ENCODE assay signal across 8 cellular contexts in genomic region chr14:55051165-55051425, GRCh38. TPM values are rescaled to one million over a fixed set of nuclear protein-coding genes. Genes with fewer than 3 reads are reported as not detected.
A peak's percentile ranks its signal among the peaks of the same experiment; 100 is the strongest.
DNase-seq lines count a peak whose midpoint lies in the region; ATAC-seq and TF ChIP-seq lines count a peak whose summit lies in the region.

No MANE protein-coding gene starts in this region.

- peak overlapping the region; percentile 100 for H3K27ac Mint-ChIP-seq in osteocyte (ENCODE audit: unreplicated experiment)

- no peaks in the 10 kb centered on the region for H3K27me3 Mint-ChIP-seq in activated T-cell treated with anti-CD3 and anti-CD28 coated beads, Interleukin-2, amount 50 U/mL, for 4 hours (ENCODE audit: low read depth)
- no peaks in the 10 kb centered on the region for H3K27me3 Mint-ChIP-seq in osteocyte (ENCODE audit: unreplicated experiment)

- peaks cover 42% of the 10 kb centered on the region for H3K4me1 Mint-ChIP-seq in activated T-cell treated with anti-CD3 and anti-CD28 coated beads, Interleukin-2, amount 50 U/mL, for 4 hours (ENCODE audit: low read depth)
- peaks cover 29% of the 10 kb centered on the region for H3K4me1 Mint-ChIP-seq in osteocyte (ENCODE audit: unreplicated experiment)

- no peak for DNase-seq in activated T-cell treated with anti-CD3 and anti-CD28 coated beads, Interleukin-2, amount 50 U/mL, for 4 hours
- DNase-seq in activated T-cell treated with anti-CD3 and anti-CD28 coated beads for 4 hours (no peak), osteocyte (ENCODE audit: extremely low spot score, unreplicated experiment) (no peak), NCI-H82 treated with DMSO at 0.1 percent for 48 hours (lab: John Stamatoyannopoulos, UW; ENCODE audit: unreplicated experiment) (no peak), DMS53 treated with DMSO at 0.1 percent for 48 hours (lab: John Stamatoyannopoulos, UW; ENCODE audit: unreplicated experiment) (no peak)
- DNase-seq in Jurkat, Clone E6-1 (ENCODE audit: low read depth, low spot score), result no peak

- H3K36me3 Mint-ChIP-seq in activated T-cell treated with anti-CD3 and anti-CD28 coated beads, Interleukin-2, amount 50 U/mL, for 4 hours (ENCODE audit: insufficient read depth), result peaks cover 14% of the 10 kb centered on the region
- H3K36me3 Mint-ChIP-seq in osteocyte (ENCODE audit: unreplicated experiment), result peaks cover 15% of the 10 kb centered on the region

- no peaks in the 10 kb centered on the region for H3K27me3 ChIP-seq in duodenal mucosa (ENCODE audit: control insufficient read depth in 1 of 2, insufficient read depth in 2 of 2, low read length in 2 of 2)

- no peak for TF ChIP-seq CTCF in osteocyte (IDR thresholded peaks at IDR 0.05)

- H3K9ac ChIP-seq in duodenal mucosa (ENCODE audit: low read depth in 1 of 2, low read length in 2 of 2), result peak overlapping the region; percentile 98 to 100

- peaks cover 23% of the 10 kb centered on the region in 2 donors for H3K4me1 ChIP-seq in duodenal mucosa (ENCODE audit: control insufficient read depth in 1 of 2, insufficient read depth in 2 of 2, low read length in 2 of 2)

- H3K4me3 ChIP-seq in Jurkat, Clone E6-1 (ENCODE audit: low read length), result peak overlapping the region; percentile 96
- peak overlapping the region; percentile 75 to 98 for H3K4me3 ChIP-seq in duodenal mucosa (ENCODE audit: low read depth in 1 of 2, low read length in 2 of 2)

- no peaks in the 10 kb centered on the region for H3K9me3 Mint-ChIP-seq in activated T-cell treated with anti-CD3 and anti-CD28 coated beads, Interleukin-2, amount 50 U/mL, for 4 hours
- H3K9me3 Mint-ChIP-seq in osteocyte (ENCODE audit: unreplicated experiment), result no peaks in the 10 kb centered on the region

- peak in 1 of 2 donors; percentile 7 for ATAC-seq in activated T-cell treated with anti-CD3 and anti-CD28 coated beads, Interleukin-2, amount 50 U/mL, for 4 hours
- ATAC-seq in GM21447 (IDR thresholded peaks at IDR 0.05; ENCODE audit: unreplicated experiment), result no peak

- peak overlapping the region; percentile 92 for H3K4me3 Mint-ChIP-seq in activated T-cell treated with anti-CD3 and anti-CD28 coated beads, Interleukin-2, amount 50 U/mL, for 4 hours
- peak overlapping the region; percentile 90 for H3K4me3 Mint-ChIP-seq in osteocyte (ENCODE audit: unreplicated experiment)

- H3K9me3 ChIP-seq in duodenal mucosa (ENCODE audit: control insufficient read depth in 1 of 2, low read length in 2 of 2), result no peaks in the 10 kb centered on the region

- H3K27ac ChIP-seq in duodenal mucosa (ENCODE audit: low read depth, low read length), result peak overlapping the region; percentile 86

- peaks cover 0 to 9% of the 10 kb centered on the region in 2 donors for H3K36me3 ChIP-seq in duodenal mucosa (ENCODE audit: control insufficient read depth in 1 of 2, insufficient read depth in 2 of 2, low read length in 2 of 2)

RNA-seq across cellular contexts. Expression of gene MAPK1IP1L, which starts 0.4 kb away (rescaled TPM):
- 100 to 1,000 TPM; 139 to 148 (median 141) TPM for total RNA-seq in activated T-cell treated with anti-CD3 and anti-CD28 coated beads, Interleukin-2, amount 50 U/mL, for 4 hours
- 76.4 TPM for polyA plus RNA-seq in Jurkat, Clone E6-1 (2012; ENCODE audit: insufficient read depth, insufficient read length)
- total RNA-seq in osteocyte, result 85.7 and 102 TPM in 2 replicates

RNA-seq across cellular contexts. Expression of gene SOCS4, which starts 24.1 kb away (rescaled TPM):
- 10 to 100 TPM; 39.8 to 47.0 (median 41.4) TPM for total RNA-seq in activated T-cell treated with anti-CD3 and anti-CD28 coated beads, Interleukin-2, amount 50 U/mL, for 4 hours
- polyA plus RNA-seq in Jurkat, Clone E6-1 (2012; ENCODE audit: insufficient read depth, insufficient read length), result 20.8 TPM
- total RNA-seq in osteocyte, result 20.1 and 21.8 TPM in 2 replicates

RNA-seq across cellular contexts. Expression of gene WDHD1, which starts 24.2 kb away (rescaled TPM):
- total RNA-seq in activated T-cell treated with anti-CD3 and anti-CD28 coated beads, Interleukin-2, amount 50 U/mL, for 4 hours, result 10 to 100 TPM; 40.6 to 47.8 (median 43.1) TPM
- 32.4 TPM for polyA plus RNA-seq in Jurkat, Clone E6-1 (2012; ENCODE audit: insufficient read depth, insufficient read length)
- 7.0 and 8.0 TPM in 2 replicates for total RNA-seq in osteocyte
